Comparison of ENCODE assay signal across 14 cellular contexts in genomic region chr11:120908521-120909181, GRCh38.
DNase-seq lines count a peak whose midpoint lies in the region; ATAC-seq, FAIRE-seq and TF ChIP-seq lines count a peak whose summit lies in the region.
"Had no signal": no experiment of that assay in that cellular context is flagged by ENCODE, and none has a peak within 500 bp of the region (broad histone marks: within the 10 kb centered on the region; RNA-seq: fewer than 3 reads in every experiment).

No MANE protein-coding gene starts in this region.

- BruUV-seq in GM12878 (replicated peaks; lab: Mats Ljungman, UMichigan): no TSS peak

- H3K27me3 Mint-ChIP-seq in naive thymus-derived CD4-positive, alpha-beta T cell: peaks cover 4 to 26% (median 17%) of the 10 kb centered on the region in 5 donors
- H3K27me3 Mint-ChIP-seq in stimulated activated memory B cell treated with anti-CD40 and anti-IgM and Interleukin-4, amounts not matched to agents 10 μg/mL and 1 μg/mL and 100 μg/mL, for 72 hours: peaks cover 23% of the 10 kb centered on the region
- peaks cover 5% of the 10 kb centered on the region for H3K27me3 Mint-ChIP-seq in GM23338 (ENCODE audit: insufficient read depth, low read depth, poor library complexity)

- H4K20me1 ChIP-seq in GM12878 (ENCODE audit: control insufficient read depth, insufficient read depth) (no peaks in the 10 kb centered on the region), GM23338 (replicated peaks; ENCODE audit: insufficient read depth) (no peaks in the 10 kb centered on the region)

- no peak for TF ChIP-seq POLR2A in GM12878 (IDR thresholded peaks at IDR 0.05; ENCODE audit: low read depth, low read length)

- peaks cover 0 to 27% (median 0%) of the 10 kb centered on the region in 7 donors for H3K4me1 Mint-ChIP-seq in naive thymus-derived CD4-positive, alpha-beta T cell
- H3K4me1 Mint-ChIP-seq in stimulated activated memory B cell treated with anti-CD40 and anti-IgM and Interleukin-4, amounts not matched to agents 10 μg/mL and 1 μg/mL and 100 μg/mL, for 72 hours: no peaks in the 10 kb centered on the region
- peaks cover 8% of the 10 kb centered on the region for H3K4me1 Mint-ChIP-seq in GM23338
- H3K4me1 Mint-ChIP-seq: activated CD4-positive, alpha-beta T cell treated with anti-CD3 and anti-CD28 coated beads, Interleukin-2, amount 10 ng/mL, durations not matched to agents 7 days and 5 days had no signal

- no peaks in the 10 kb centered on the region; a peak in 1 of 4 replicates for H3K27me3 ChIP-seq in GM12878 (replicated peaks in 1 of 2; ENCODE audit: control insufficient read depth in 2 of 2, insufficient read depth in 2 of 2, low read length in 1 of 2)
- no peaks in the 10 kb centered on the region for H3K27me3 ChIP-seq in naive thymus-derived CD4-positive, alpha-beta T cell (ENCODE audit: control insufficient read depth in 2 of 2, insufficient read depth in 2 of 2, low read length in 2 of 2)
- no peaks in the 10 kb centered on the region for H3K27me3 ChIP-seq in GM23338 (ENCODE audit: insufficient read depth)

- in situ Hi-C loops in GM12878 (cut with MboI): no loop called here

- H3K79me2 ChIP-seq in GM12878 (ENCODE audit: control insufficient read depth, insufficient read depth, low read length) (no peaks in the 10 kb centered on the region), GM23338 (replicated peaks; ENCODE audit: insufficient read depth) (no peaks in the 10 kb centered on the region)

- no peak for TF ChIP-seq RAD21 in GM12878 (IDR thresholded peaks at IDR 0.05; ENCODE audit: insufficient read depth, low read depth, low read length)

- H3K9me2 ChIP-seq in GM23338 (ENCODE audit: insufficient read depth): 0 out of 2 replicates have a peak, but pooled peaks cover 3% of the 10 kb centered on the region

- no peak overlapping the region for H3K4me2 ChIP-seq in GM12878 (ENCODE audit: control insufficient read depth, insufficient read depth)
- H3K4me2 ChIP-seq in GM23338: no peak overlapping the region

- H3K9ac ChIP-seq in GM12878 (ENCODE audit: control insufficient read depth, insufficient read depth, low read length): no peak overlapping the region

- H3K27ac Mint-ChIP-seq in naive thymus-derived CD4-positive, alpha-beta T cell: no peak overlapping the region
- no peak overlapping the region for H3K27ac Mint-ChIP-seq in stimulated activated memory B cell treated with anti-CD40 and anti-IgM and Interleukin-4, amounts not matched to agents 10 μg/mL and 1 μg/mL and 100 μg/mL, for 72 hours
- H3K27ac Mint-ChIP-seq in GM23338: no peak overlapping the region
- H3K27ac Mint-ChIP-seq: activated CD4-positive, alpha-beta T cell treated with anti-CD3 and anti-CD28 coated beads, Interleukin-2, amount 10 ng/mL, durations not matched to agents 7 days and 5 days had no signal

- H3K27ac ChIP-seq in GM12878 (ENCODE audit: control insufficient read depth, insufficient read depth) (no peak overlapping the region), GM23338 (ENCODE audit: low read depth) (no peak overlapping the region)
- H3K27ac ChIP-seq in naive thymus-derived CD4-positive, alpha-beta T cell (ENCODE audit: low read depth, low read length): no peak overlapping the region
- H3K27ac ChIP-seq: tibial artery had no signal

- H2AFZ ChIP-seq in GM12878 (ENCODE audit: control insufficient read depth, low read depth, low read length) (no peak overlapping the region), GM23338 (no peak overlapping the region)

- SMC1A ChIA-PET in GM12878 (lab: Charles Lee; ENCODE audit: uncharacterized antibody, unreplicated experiment): no interaction called here

- DNase-seq in left ventricle myocardium superior: no peak
- no peak for DNase-seq in cardiac septum (ENCODE audit: low spot score)
- DNase-seq in GM12878 (ENCODE audit: low read depth, low spot score): no peak
- DNase-seq in naive thymus-derived CD4-positive, alpha-beta T cell: no peak
- DNase-seq in GM23338 (ENCODE audit: low spot score): no peak
- DNase-seq in left colon: no peak
- DNase-seq: activated CD4-positive, alpha-beta T cell treated with anti-CD3 and anti-CD28 coated beads, Interleukin-2, amount 10 ng/mL, durations not matched to agents 7 days and 5 days; NCI-H1105; NCI-H345; tibial artery had no signal

- H3K4me3 ChIP-seq in GM12878 (no peak overlapping the region), GM23338 (no peak overlapping the region)
- no peak overlapping the region for H3K4me3 ChIP-seq in naive thymus-derived CD4-positive, alpha-beta T cell (ENCODE audit: low read length)
- H3K4me3 ChIP-seq: tibial artery had no signal

- TF ChIP-seq CTCF in GM12878 (IDR thresholded peaks at IDR 0.05 in 2 of 3, conservative IDR thresholded peaks at IDR 0.05 in 1 of 3; ENCODE audit: control insufficient read depth in 2 of 3, extremely low read depth in 1 of 3, insufficient read depth in 1 of 3, low read depth in 3 of 3, low read length in 3 of 3) (no peak), GM23338 (conservative IDR thresholded peaks at IDR 0.05; ENCODE audit: low read depth in 2 of 2) (no peak)

- RAD21 ChIA-PET in GM12878 (lab: Charles Lee; ENCODE audit: unreplicated experiment): no interaction called here

- peaks cover 0 to 2% (median 0%) of the 10 kb centered on the region in 11 donors for H3K9me3 Mint-ChIP-seq in naive thymus-derived CD4-positive, alpha-beta T cell
- H3K9me3 Mint-ChIP-seq in stimulated activated memory B cell treated with anti-CD40 and anti-IgM and Interleukin-4, amounts not matched to agents 10 μg/mL and 1 μg/mL and 100 μg/mL, for 72 hours: peaks cover 3% of the 10 kb centered on the region
- no peaks in the 10 kb centered on the region for H3K9me3 Mint-ChIP-seq in GM23338
- H3K9me3 Mint-ChIP-seq: activated CD4-positive, alpha-beta T cell treated with anti-CD3 and anti-CD28 coated beads, Interleukin-2, amount 10 ng/mL, durations not matched to agents 7 days and 5 days; brain had no signal

- no peaks in the 10 kb centered on the region for H3K4me1 ChIP-seq in GM12878 (ENCODE audit: control insufficient read depth, insufficient read depth, low read length)
- no peaks in the 10 kb centered on the region for H3K4me1 ChIP-seq in naive thymus-derived CD4-positive, alpha-beta T cell (ENCODE audit: control insufficient read depth in 2 of 2, insufficient read depth in 2 of 2, low read length in 2 of 2)
- no peaks in the 10 kb centered on the region for H3K4me1 ChIP-seq in GM23338 (ENCODE audit: insufficient read depth)
- H3K4me1 ChIP-seq: tibial artery had no signal

- FAIRE-seq in GM12878 (lab: Jason Lieb, UNC): no peak

- H3K36me3 ChIP-seq in GM12878 (ENCODE audit: control insufficient read depth in 2 of 2, insufficient read depth in 2 of 2, low read length in 1 of 2) (no peaks in the 10 kb centered on the region), GM23338 (ENCODE audit: insufficient read depth) (no peaks in the 10 kb centered on the region)
- no peaks in the 10 kb centered on the region for H3K36me3 ChIP-seq in naive thymus-derived CD4-positive, alpha-beta T cell (ENCODE audit: control insufficient read depth in 2 of 3, insufficient read depth in 3 of 3, low read length in 3 of 3)
- H3K36me3 ChIP-seq: tibial artery had no signal

- CTCF ChIA-PET in GM12878 (lab: Yijun Ruan, JAX): interaction anchor here (13.2 kb wide), 1 partner anchor 19 kb away, joined by 179 read pairs; no protein-coding TSS in a partner anchor
- CTCF ChIA-PET in naive thymus-derived CD4-positive, alpha-beta T cell (lab: Charles Lee): no interaction called here

- 30% methylated on average over 9 of the region's 9 CpGs for WGBS in GM12878 (ENCODE audit: insufficient coverage, insufficient replicate concordance, low lambda C conversion rate, missing lambda C conversion rate)

- POLR2A ChIA-PET in GM12878 (lab: Charles Lee): no interaction called here
- POLR2A ChIA-PET in naive thymus-derived CD4-positive, alpha-beta T cell (lab: Charles Lee): no interaction called here

- intact Hi-C loops in left ventricle myocardium superior (cut with micrococcal nuclease) (no loop called here), cardiac septum (cut with DNase I) (no loop called here), GM12878 (cut with micrococcal nuclease; ENCODE audit: unreplicated experiment) (no loop called here), left colon (cut with DNase I, micrococcal nuclease) (no loop called here)
- intact Hi-C loops in naive thymus-derived CD4-positive, alpha-beta T cell (cut with micrococcal nuclease): no loop called here

- peak; percentile 14 for ATAC-seq in left ventricle myocardium superior
- peak; percentile 31; the same call in 2 of the 3 replicates for ATAC-seq in GM12878
- peak; percentile 79 for ATAC-seq in naive thymus-derived CD4-positive, alpha-beta T cell
- no peak for ATAC-seq in stimulated activated memory B cell treated with anti-CD40 and anti-IgM and Interleukin-4, amounts not matched to agents 10 μg/mL and 1 μg/mL and 100 μg/mL, for 72 hours
- no peak for ATAC-seq in GM19455 (IDR thresholded peaks at IDR 0.05; ENCODE audit: unreplicated experiment)
- no peak for ATAC-seq in GM23338
- no peak for ATAC-seq in left colon
- ATAC-seq: Panc1 had no signal

- H3K9me3 ChIP-seq in GM12878 (replicated peaks; ENCODE audit: control insufficient read depth, insufficient read depth, low read length): no peaks in the 10 kb centered on the region; the same call in 2 of the 3 replicates
- H3K9me3 ChIP-seq in naive thymus-derived CD4-positive, alpha-beta T cell (ENCODE audit: control insufficient read depth in 2 of 3, low read length in 3 of 3): no peaks in the 10 kb centered on the region
- H3K9me3 ChIP-seq: tibial artery had no signal

- H3K4me3 Mint-ChIP-seq in naive thymus-derived CD4-positive, alpha-beta T cell: no peak overlapping the region
- no peak overlapping the region for H3K4me3 Mint-ChIP-seq in stimulated activated memory B cell treated with anti-CD40 and anti-IgM and Interleukin-4, amounts not matched to agents 10 μg/mL and 1 μg/mL and 100 μg/mL, for 72 hours
- H3K4me3 Mint-ChIP-seq in GM23338: no peak overlapping the region
- H3K4me3 Mint-ChIP-seq: activated CD4-positive, alpha-beta T cell treated with anti-CD3 and anti-CD28 coated beads, Interleukin-2, amount 10 ng/mL, durations not matched to agents 7 days and 5 days; brain had no signal

- H3F3A ChIP-seq in GM23338 (replicated peaks; ENCODE audit: low read depth): no peaks in the 10 kb centered on the region

- TF ChIP-seq EP300 in GM12878 (IDR thresholded peaks at IDR 0.05; ENCODE audit: borderline replicate concordance in 1 of 2, control insufficient read depth in 1 of 2, low read depth in 2 of 2, low read length in 2 of 2): no peak

- H3K36me3 Mint-ChIP-seq in naive thymus-derived CD4-positive, alpha-beta T cell: no peaks in the 10 kb centered on the region
- H3K36me3 Mint-ChIP-seq in stimulated activated memory B cell treated with anti-CD40 and anti-IgM and Interleukin-4, amounts not matched to agents 10 μg/mL and 1 μg/mL and 100 μg/mL, for 72 hours: no peaks in the 10 kb centered on the region
- H3K36me3 Mint-ChIP-seq in GM23338 (ENCODE audit: low read depth): 0 out of 3 replicates have a peak, but pooled peaks cover 3% of the 10 kb centered on the region
- H3K36me3 Mint-ChIP-seq: brain had no signal

TF ChIP-seq in GM12878, 131 proteins besides CTCF, POLR2A, EP300 and RAD21 (continues in another document):
- no peak for TF ChIP-seq EZH2 (IDR thresholded peaks at IDR 0.05; ENCODE audit: borderline replicate concordance, control insufficient read depth, low read depth, low read length)

TF ChIP-seq in GM23338, 12 proteins besides CTCF, POLR2A, EP300 and RAD21 (continues in another document):
- TF ChIP-seq JUNB (IDR thresholded peaks at IDR 0.05; ENCODE audit: unreplicated experiment): no peak
- TF ChIP-seq EZH2phosphoT487 (IDR thresholded peaks at IDR 0.05; ENCODE audit: unreplicated experiment): no peak

Comparison
In these comparisons a context has a peak if more than half of its experiments do, and no peak if none do; other contexts are left out.
1. ATAC-seq: peak in left ventricle myocardium superior (single experiment), GM12878 (single experiment) and naive thymus-derived CD4-positive, alpha-beta T cell (single experiment); none in stimulated activated memory B cell treated with anti-CD40 and anti-IgM and Interleukin-4, amounts not matched to agents 10 μg/mL and 1 μg/mL and 100 μg/mL, for 72 hours (single experiment), GM19455 (single experiment), GM23338 (single experiment) and left colon (single experiment).